Comparison of ENCODE assay signal across 8 cellular contexts in the genomic region with DNA sequence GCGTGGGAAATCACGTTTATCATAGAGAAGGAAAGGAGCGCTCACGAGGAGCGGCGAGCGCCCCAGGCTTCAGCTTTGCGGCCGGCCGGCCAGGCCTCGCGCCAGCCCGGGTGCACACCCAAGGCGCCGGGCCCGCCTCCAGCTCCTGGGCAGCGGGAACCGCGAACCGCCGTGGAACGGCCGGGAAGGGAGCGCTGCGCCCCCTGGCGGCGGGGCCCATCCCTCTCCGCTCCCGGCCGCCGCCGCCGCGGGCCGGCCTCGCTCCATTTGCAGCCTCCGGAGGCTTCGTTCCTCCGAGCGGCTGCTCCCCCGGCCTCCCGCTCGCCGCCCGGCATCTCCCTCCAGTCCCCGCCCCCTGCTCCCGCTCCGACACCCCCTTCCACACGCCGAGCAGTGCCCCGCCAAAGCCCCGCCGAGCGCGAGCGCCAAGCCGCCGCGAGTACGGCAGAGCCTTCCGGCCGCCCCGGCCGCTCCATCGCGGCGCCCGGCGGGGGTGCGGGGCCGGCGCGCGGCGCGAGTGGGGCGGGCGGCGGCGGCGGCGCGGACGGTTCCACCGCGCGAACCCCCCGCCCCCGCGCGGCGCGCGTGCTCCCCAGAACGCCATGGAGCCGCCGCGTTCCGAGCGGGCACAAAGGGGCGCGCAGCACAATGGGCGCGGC. TPM values are rescaled to one million over a fixed set of nuclear protein-coding genes. Genes with fewer than 3 reads are reported as not detected.
A peak's percentile ranks its signal among the peaks of the same experiment; 100 is the strongest.
DNase-seq lines count a peak whose midpoint lies in the region; ATAC-seq and TF ChIP-seq lines count a peak whose summit lies in the region.

No MANE protein-coding gene starts in this region.

- peaks cover 25% of the 10 kb centered on the region for H3K4me1 Mint-ChIP-seq in nephron

- peaks cover 20% of the 10 kb centered on the region for H3K27me3 Mint-ChIP-seq in nephron (ENCODE audit: low read depth)

- H3K27me3 ChIP-seq in stomach: peaks cover 0 to 23% (median 0%) of the 10 kb centered on the region in 3 donors

- DNase-seq in DMS53 treated with DMSO at 0.1 percent for 48 hours (lab: John Stamatoyannopoulos, UW; ENCODE audit: unreplicated experiment) (peak; percentile 50), HuH-7.5 (ENCODE audit: low spot score) (peak; percentile 89), RKO (ENCODE audit: low spot score) (peak; percentile 78), fibroblast of pulmonary artery (ENCODE audit: low read depth) (peak; percentile 88), stomach (peak; percentile 92)
- DNase-seq in activated T-helper 9 cell treated with anti-CD3 and anti-CD28 coated beads, Interleukin-2, amount 50 U/mL, for 16 hours (ENCODE audit: low read depth): peak; percentile 57

- no peak for TF ChIP-seq POLR2A in stomach (IDR thresholded peaks at IDR 0.05)

- 0 to 1% (median 0%) methylated on average over 34 to 103 of the region's 104 CpGs for WGBS in stomach, 5 donors

- peaks cover 15 to 25% (median 21%) of the 10 kb centered on the region in 4 donors for H3K4me1 ChIP-seq in stomach

- TF ChIP-seq EP300 in stomach (IDR thresholded peaks at IDR 0.05): no peak

- H3K9me3 ChIP-seq in stomach: no peaks in the 10 kb centered on the region

- ATAC-seq in GM21515 (IDR thresholded peaks at IDR 0.05; ENCODE audit: unreplicated experiment): peak; percentile 80

- TF ChIP-seq CTCF in fibroblast of pulmonary artery (IDR thresholded peaks at IDR 0.05; ENCODE audit: low read length, missing control alignments) (peak; percentile 21), nephron (IDR thresholded peaks at IDR 0.05; ENCODE audit: unreplicated experiment in 3 of 3) (peak; percentile 89 to 93 (median 92)), stomach (IDR thresholded peaks at IDR 0.05) (peak in 4 of 7 experiments; percentile 59 to 94 (median 92))

- H3K27ac Mint-ChIP-seq in nephron: peak overlapping the region; percentile 78 to 98 (median 95)

- H3K36me3 Mint-ChIP-seq in nephron (ENCODE audit: low read depth): peaks cover 4% of the 10 kb centered on the region

- H3K4me3 Mint-ChIP-seq in nephron: peak overlapping the region; percentile 91 to 94 (median 94)

- H3K9me3 Mint-ChIP-seq in nephron: no peaks in the 10 kb centered on the region

- intact Hi-C loops in stomach (cut with DNase I; ENCODE audit: low total_unique reads): no loop called here

- H3K36me3 ChIP-seq in stomach: no peaks in the 10 kb centered on the region

- peak overlapping the region; percentile 73 to 94 (median 87) for H3K27ac ChIP-seq in stomach

- H3K4me3 ChIP-seq in fibroblast of pulmonary artery (replicated peaks; ENCODE audit: low read depth, low read length): peak overlapping the region; percentile 62
- peak overlapping the region; percentile 76 to 91 (median 77) for H3K4me3 ChIP-seq in stomach

RNA-seq across cellular contexts. Expression of a gene that starts 1.0 kb away (rescaled TPM):
- 10 to 100 TPM in 1 of 5 donors, 1 to 10 TPM in 3, under 1 TPM in 1; 0.58 to 10.4 (median 8.0) TPM for total RNA-seq in stomach
- 1 to 10 TPM in 1 of 3 donors, under 1 TPM in 2; 0.92 to 1.1 (median 0.95) TPM for polyA plus RNA-seq in stomach

Comparison
In these comparisons a context has a peak if more than half of its experiments do, and no peak if none do; other contexts are left out.
1. Peak in every context shown above with its lines: DNase-seq, ATAC-seq, H3K4me3 ChIP-seq and H3K27ac ChIP-seq.
2. CTCF ChIP-seq: peak in every context shown above with its lines; median percentile 92 in stomach; 92 in nephron; 21 in fibroblast of pulmonary artery.